Comparison of ENCODE assay signal across 9 cellular contexts in the genomic region with DNA sequence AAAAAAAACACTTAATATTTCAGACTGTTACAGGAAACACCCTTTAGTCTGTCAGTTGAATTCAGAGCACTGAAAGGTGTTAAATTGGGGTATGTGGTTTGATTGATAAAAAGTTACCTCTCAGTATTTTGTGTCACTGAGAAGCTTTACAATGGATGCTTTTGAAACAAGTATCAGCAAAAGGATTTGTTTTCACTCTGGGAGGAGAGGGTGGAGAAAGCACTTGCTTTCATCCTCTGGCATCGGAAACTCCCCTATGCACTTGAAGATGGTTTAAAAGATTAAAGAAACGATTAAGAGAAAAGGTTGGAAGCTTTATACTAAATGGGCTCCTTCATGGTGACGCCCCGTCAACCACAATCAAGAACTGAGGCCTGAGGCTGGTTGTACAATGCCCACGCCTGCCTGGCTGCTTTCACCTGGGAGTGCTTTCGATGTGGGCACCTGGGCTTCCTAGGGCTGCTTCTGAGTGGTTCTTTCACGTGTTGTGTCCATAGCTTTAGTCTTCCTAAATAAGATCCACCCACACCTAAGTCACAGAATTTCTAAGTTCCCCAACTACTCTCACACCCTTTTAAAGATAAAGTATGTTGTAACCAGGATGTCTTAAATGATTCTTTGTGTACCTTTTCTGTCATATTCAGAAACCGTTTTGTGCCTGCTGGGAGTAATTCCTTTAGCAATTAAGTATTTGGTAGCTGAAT. TPM values are rescaled to one million over a fixed set of nuclear protein-coding genes. Genes with fewer than 3 reads are reported as not detected.
DNase-seq lines count a peak whose midpoint lies in the region; ATAC-seq lines count a peak whose summit lies in the region.
"Had no signal": no experiment of that assay in that cellular context is flagged by ENCODE, and none has a peak within 500 bp of the region (broad histone marks: within the 10 kb centered on the region; RNA-seq: fewer than 3 reads in every experiment).

No MANE protein-coding gene starts in this region.

- H3K27ac ChIP-seq in skin epidermis: peak overlapping the region in 19 of 21 experiments; percentile 5 to 98 (median 88)
- no peak overlapping the region for H3K27ac ChIP-seq in substantia nigra (ENCODE audit: low read depth, low read length, poor library complexity, severe bottlenecking)

- no peaks in the 10 kb centered on the region for H3K9me3 Mint-ChIP-seq in activated CD4-positive, alpha-beta T cell treated with anti-CD3 and anti-CD28 coated beads, Interleukin-2, amount 10 ng/mL, durations not matched to agents 7 days and 5 days
- H3K9me3 Mint-ChIP-seq in effector memory CD8-positive, alpha-beta T cell: no peaks in the 10 kb centered on the region

- POLR2A ChIA-PET in activated CD4-positive, alpha-beta T cell treated with anti-CD3 and anti-CD28 coated beads, Interleukin-2, amount 10 ng/mL, durations not matched to agents 7 days and 5 days (lab: Charles Lee): no interaction called here

- H3K27ac Mint-ChIP-seq in activated CD4-positive, alpha-beta T cell treated with anti-CD3 and anti-CD28 coated beads, Interleukin-2, amount 10 ng/mL, durations not matched to agents 7 days and 5 days: peak overlapping the region; percentile 93
- peak overlapping the region; percentile 98 to 99 for H3K27ac Mint-ChIP-seq in effector memory CD8-positive, alpha-beta T cell

- H3K27me3 Mint-ChIP-seq in activated CD4-positive, alpha-beta T cell treated with anti-CD3 and anti-CD28 coated beads, Interleukin-2, amount 10 ng/mL, durations not matched to agents 7 days and 5 days: no peaks in the 10 kb centered on the region
- no peaks in the 10 kb centered on the region for H3K27me3 Mint-ChIP-seq in effector memory CD8-positive, alpha-beta T cell

- peak; percentile 61 for ATAC-seq in effector memory CD8-positive, alpha-beta T cell (replicated peaks)
- no peak for ATAC-seq in GM19397 (IDR thresholded peaks at IDR 0.05; ENCODE audit: unreplicated experiment)

- H3K4me3 ChIP-seq in skin epidermis: no peak overlapping the region

- DNase-seq in DMS79 (lab: John Stamatoyannopoulos, UW) (peak; percentile 16), substantia nigra (lab: John Stamatoyannopoulos, UW) (no peak), dedifferentiated amniotic fluid mesenchymal stem cell (ENCODE audit: extremely low spot score) (no peak), mesenteric fat pad (ENCODE audit: low spot score) (no peak)
- DNase-seq in activated CD4-positive, alpha-beta T cell treated with anti-CD3 and anti-CD28 coated beads, Interleukin-2, amount 10 ng/mL, durations not matched to agents 7 days and 5 days: peak; percentile 71
- DNase-seq in effector memory CD8-positive, alpha-beta T cell: peak; percentile 67 to 71 (median 69)
- DNase-seq: KBM-7 had no signal

- peaks cover 43% of the 10 kb centered on the region for H3K4me1 Mint-ChIP-seq in activated CD4-positive, alpha-beta T cell treated with anti-CD3 and anti-CD28 coated beads, Interleukin-2, amount 10 ng/mL, durations not matched to agents 7 days and 5 days
- peaks cover 44 to 53% of the 10 kb centered on the region in 2 donors for H3K4me1 Mint-ChIP-seq in effector memory CD8-positive, alpha-beta T cell (ENCODE audit: low read depth in 2 of 2)

- CTCF ChIA-PET in activated CD4-positive, alpha-beta T cell treated with anti-CD3 and anti-CD28 coated beads, Interleukin-2, amount 10 ng/mL, durations not matched to agents 7 days and 5 days (lab: Charles Lee): interaction anchor here (0.7 to 2.7 kb wide), 4 partner anchors 9 to 246 kb away, joined by 3 to 10 read pairs (median 4); no protein-coding TSS in a partner anchor

- peaks cover 43% of the 10 kb centered on the region for H3K36me3 Mint-ChIP-seq in activated CD4-positive, alpha-beta T cell treated with anti-CD3 and anti-CD28 coated beads, Interleukin-2, amount 10 ng/mL, durations not matched to agents 7 days and 5 days (ENCODE audit: low read depth)
- peaks cover 73% of the 10 kb centered on the region for H3K36me3 Mint-ChIP-seq in effector memory CD8-positive, alpha-beta T cell (ENCODE audit: insufficient read depth)

- H3K4me3 Mint-ChIP-seq in activated CD4-positive, alpha-beta T cell treated with anti-CD3 and anti-CD28 coated beads, Interleukin-2, amount 10 ng/mL, durations not matched to agents 7 days and 5 days: peak overlapping the region; percentile 5
- peak overlapping the region; percentile 72 to 77 for H3K4me3 Mint-ChIP-seq in effector memory CD8-positive, alpha-beta T cell

RNA-seq across cellular contexts. Expression of gene TMEM43, which starts 17.9 kb away (rescaled TPM):
- total RNA-seq in activated CD4-positive, alpha-beta T cell treated with anti-CD3 and anti-CD28 coated beads, Interleukin-2, amount 10 ng/mL, durations not matched to agents 7 days and 5 days: 10 to 100 TPM; 40.4 to 42.0 TPM
- total RNA-seq in mesenteric fat pad: 99.3 TPM

RNA-seq across cellular contexts. Expression of gene CHCHD4, which starts 18.0 kb away (rescaled TPM):
- 10 to 100 TPM; 12.7 to 13.2 TPM for total RNA-seq in activated CD4-positive, alpha-beta T cell treated with anti-CD3 and anti-CD28 coated beads, Interleukin-2, amount 10 ng/mL, durations not matched to agents 7 days and 5 days
- total RNA-seq in mesenteric fat pad: 18.1 TPM

RNA-seq across cellular contexts. Expression of gene XPC, which starts 35.7 kb away (rescaled TPM):
- 10 to 100 TPM; 41.1 to 43.0 TPM for total RNA-seq in activated CD4-positive, alpha-beta T cell treated with anti-CD3 and anti-CD28 coated beads, Interleukin-2, amount 10 ng/mL, durations not matched to agents 7 days and 5 days
- total RNA-seq in mesenteric fat pad: 24.8 TPM

RNA-seq across cellular contexts. Expression of gene LSM3, which starts 35.9 kb away (rescaled TPM):
- total RNA-seq in activated CD4-positive, alpha-beta T cell treated with anti-CD3 and anti-CD28 coated beads, Interleukin-2, amount 10 ng/mL, durations not matched to agents 7 days and 5 days: 10 to 100 TPM; 16.1 to 18.6 TPM
- total RNA-seq in mesenteric fat pad: 10.0 TPM

Comparison
In these comparisons a context has a peak if more than half of its experiments do, and no peak if none do; other contexts are left out.
1. DNase-seq: peak in DMS79 (single experiment), activated CD4-positive, alpha-beta T cell treated with anti-CD3 and anti-CD28 coated beads, Interleukin-2, amount 10 ng/mL, durations not matched to agents 7 days and 5 days (single experiment) and effector memory CD8-positive, alpha-beta T cell (3 of 3); none in substantia nigra (0 of 49), dedifferentiated amniotic fluid mesenchymal stem cell (single experiment) and mesenteric fat pad (single experiment).